Comparison of ENCODE assay signal across 8 cellular contexts in genomic region chr1:198929961-198930599, GRCh38.
DNase-seq lines count a peak whose midpoint lies in the region; ATAC-seq and TF ChIP-seq lines count a peak whose summit lies in the region.

No MANE protein-coding gene starts in this region.

- no peaks in the 10 kb centered on the region for H3K9me3 ChIP-seq in neural progenitor cell (ENCODE audit: low read depth)

- H2AFZ ChIP-seq in neural progenitor cell (replicated peaks) = peak overlapping the region; percentile 64

- H3K27ac ChIP-seq in neural progenitor cell = no peak overlapping the region

- ATAC-seq in GM19043 (IDR thresholded peaks at IDR 0.05; ENCODE audit: low read depth, unreplicated experiment) (peak; percentile 56), HG03342 (IDR thresholded peaks at IDR 0.05; ENCODE audit: unreplicated experiment) (peak; percentile 64)
- ATAC-seq in effector memory CD8-positive, alpha-beta T cell (replicated peaks) = no peak

- H3F3A ChIP-seq in neural progenitor cell (ENCODE audit: low read depth) = no peaks in the 10 kb centered on the region

- H3K4me3 Mint-ChIP-seq in effector memory CD8-positive, alpha-beta T cell = peak overlapping the region; percentile 40 to 65
- peak overlapping the region; percentile 61 for H3K4me3 Mint-ChIP-seq in neural progenitor cell

- peaks cover 3% of the 10 kb centered on the region for H3K4me1 ChIP-seq in neural progenitor cell

- no peaks in the 10 kb centered on the region for H3K79me2 ChIP-seq in neural progenitor cell (ENCODE audit: low read depth)

- no peaks in the 10 kb centered on the region for H3K9me3 Mint-ChIP-seq in effector memory CD8-positive, alpha-beta T cell
- no peaks in the 10 kb centered on the region for H3K9me3 Mint-ChIP-seq in neural progenitor cell

- no peaks in the 10 kb centered on the region for H4K20me1 ChIP-seq in neural progenitor cell (ENCODE audit: low read depth)

- peaks cover 0 to 7% of the 10 kb centered on the region in 2 donors for H3K27me3 Mint-ChIP-seq in effector memory CD8-positive, alpha-beta T cell
- H3K27me3 Mint-ChIP-seq in neural progenitor cell (ENCODE audit: insufficient read depth, low read depth) = no peaks in the 10 kb centered on the region

- DNase-seq in Ammon's horn (ENCODE audit: low spot score) (peak; percentile 48), RPMI7951 (ENCODE audit: low read depth) (peak; percentile 63), neural progenitor cell (ENCODE audit: low spot score) (no peak), ureter (ENCODE audit: low spot score) (no peak), DMS79 treated with DMSO at 0.1 percent for 48 hours (lab: John Stamatoyannopoulos, UW) (no peak)
- no peak for DNase-seq in effector memory CD8-positive, alpha-beta T cell

- no peaks in the 10 kb centered on the region for H3K27me3 ChIP-seq in neural progenitor cell

- no peaks in the 10 kb centered on the region for H3K36me3 ChIP-seq in neural progenitor cell

- H3K36me3 Mint-ChIP-seq in effector memory CD8-positive, alpha-beta T cell (ENCODE audit: insufficient read depth) = no peaks in the 10 kb centered on the region
- H3K36me3 Mint-ChIP-seq in neural progenitor cell = no peaks in the 10 kb centered on the region

- H3K4me3 ChIP-seq in neural progenitor cell = no peak overlapping the region

- TF ChIP-seq CTCF in neural progenitor cell (IDR thresholded peaks at IDR 0.05) = no peak

- H3K9ac ChIP-seq in neural progenitor cell = no peak overlapping the region

- H3K4me1 Mint-ChIP-seq in effector memory CD8-positive, alpha-beta T cell (ENCODE audit: low read depth in 2 of 2) = peaks cover 4 to 8% of the 10 kb centered on the region in 2 donors
- H3K4me1 Mint-ChIP-seq in neural progenitor cell = peaks cover 39% of the 10 kb centered on the region

- H3K27ac Mint-ChIP-seq in effector memory CD8-positive, alpha-beta T cell = no peak overlapping the region
- H3K27ac Mint-ChIP-seq in neural progenitor cell = peak overlapping the region; percentile 94

- H3K4me2 ChIP-seq in neural progenitor cell = no peak overlapping the region

Comparison
In these comparisons a context has a peak if more than half of its experiments do, and no peak if none do; other contexts are left out.
1. DNase-seq: peak in Ammon's horn (single experiment) and RPMI7951 (single experiment); none in effector memory CD8-positive, alpha-beta T cell (0 of 3), neural progenitor cell (single experiment), ureter (single experiment) and DMS79 treated with DMSO at 0.1 percent for 48 hours (single experiment).